In the genomic region with DNA sequence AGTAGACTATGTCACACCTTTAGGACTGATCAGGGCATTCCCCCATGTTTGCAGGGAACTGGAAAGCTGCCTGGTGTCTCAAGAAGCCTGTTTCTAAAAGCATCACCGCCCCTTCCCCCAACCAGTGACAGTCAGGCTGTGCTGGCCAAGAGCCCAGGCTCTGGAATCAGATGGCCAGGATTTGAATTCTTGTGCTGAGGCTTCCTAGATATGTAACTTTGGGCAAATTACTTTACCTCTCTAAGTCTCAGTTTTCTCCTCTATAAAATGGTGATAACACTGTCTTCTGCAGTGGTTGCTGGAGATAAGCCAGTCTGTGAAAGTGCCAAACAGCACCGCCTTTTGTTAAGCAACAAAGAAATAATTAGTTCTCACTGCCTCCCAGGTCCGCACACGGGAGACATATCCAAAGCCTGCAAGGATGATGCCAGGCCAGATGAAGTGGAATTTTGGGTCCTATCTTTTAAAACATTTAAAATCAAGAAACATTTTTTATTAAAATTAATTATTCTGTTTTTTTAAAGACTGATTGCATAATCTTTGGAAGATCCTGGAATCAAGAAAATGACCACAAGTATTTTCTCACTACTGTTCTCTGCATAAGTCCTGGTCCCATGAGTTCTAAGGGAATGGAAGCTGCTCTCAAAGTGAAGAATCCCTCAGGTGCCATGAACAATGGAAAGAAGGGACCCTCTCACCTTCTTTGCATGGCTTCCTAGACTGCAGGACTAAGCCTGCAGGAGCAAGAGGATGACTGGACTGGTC, we compare ENCODE assay signal across 16 cellular contexts. TPM values are rescaled to one million over a fixed set of nuclear protein-coding genes. Genes with fewer than 3 reads are reported as not detected.
DNase-seq lines count a peak whose midpoint lies in the region; ATAC-seq, FAIRE-seq and TF ChIP-seq lines count a peak whose summit lies in the region.
"Had no signal": no experiment of that assay in that cellular context is flagged by ENCODE, and none has a peak within 500 bp of the region (broad histone marks: within the 10 kb centered on the region; RNA-seq: fewer than 3 reads in every experiment).

No MANE protein-coding gene starts in this region.

- no peak overlapping the region for H3K4me3 Mint-ChIP-seq in astrocyte (ENCODE audit: unreplicated experiment)
- H3K4me3 Mint-ChIP-seq: activated naive CD4-positive, alpha-beta T cell treated with anti-CD3 and anti-CD28 coated beads, Interleukin-2, amount 10 ng/mL, durations not matched to agents 7 days and 5 days; CD8-positive, alpha-beta T cell; natural killer cell had no signal

- DNase-seq in G401 (ENCODE audit: low spot score) (peak; percentile 66), astrocyte (ENCODE audit: low read depth) (peak; percentile 50), head of caudate nucleus (peak in 41 of 42 donors; percentile 34 to 86 (median 70)), psoas muscle (peak; percentile 65 to 82), KG1 (lab: John Stamatoyannopoulos, UW) (no peak), DMS153 (lab: John Stamatoyannopoulos, UW) (no peak), NCI-H1436 (lab: John Stamatoyannopoulos, UW) (no peak)
- DNase-seq: activated CD4-positive, alpha-beta T cell treated with anti-CD3 and anti-CD28 coated beads, Interleukin-2, amount 50 U/mL, for 4 hours; activated naive CD4-positive, alpha-beta T cell treated with anti-CD3 and anti-CD28 coated beads, Interleukin-2, amount 10 ng/mL, durations not matched to agents 7 days and 5 days; CD8-positive, alpha-beta T cell; natural killer cell; NCI-H2081; stimulated activated CD4-positive, alpha-beta T cell treated with anti-CD3 and anti-CD28 coated beads, Interleukin-15, amount 100 ng/mL, for 24 hours; T-helper 1 cell had no signal

- no peak overlapping the region for H3K4me3 ChIP-seq in astrocyte (ENCODE audit: insufficient read depth, low read depth, low read length)
- H3K4me3 ChIP-seq in psoas muscle: no peak overlapping the region

- peaks cover 26% of the 10 kb centered on the region for H3K36me3 ChIP-seq in astrocyte (ENCODE audit: insufficient read depth, low read length)
- peaks cover 31 to 96% of the 10 kb centered on the region in 2 donors for H3K36me3 ChIP-seq in psoas muscle (ENCODE audit: insufficient read depth in 1 of 2, low read depth in 1 of 2)

- TF ChIP-seq CTCF in astrocyte (IDR thresholded peaks at IDR 0.05; ENCODE audit: insufficient read depth, low read depth, low read length) (no peak), psoas muscle (IDR thresholded peaks at IDR 0.05) (no peak)

- intact Hi-C loops in head of caudate nucleus (cut with DNase I): no loop called here
- intact Hi-C loops in psoas muscle (cut with DNase I): loop anchor here (5.0 to 10.0 kb wide), 2 partner anchors 48 to 110 kb away; a partner anchor contains a TSS

- FAIRE-seq in astrocyte (lab: Jason Lieb, UNC): peak; percentile 47
- FAIRE-seq: H54 had no signal

- H3K9me3 Mint-ChIP-seq in astrocyte (ENCODE audit: unreplicated experiment): no peaks in the 10 kb centered on the region
- H3K9me3 Mint-ChIP-seq: activated naive CD4-positive, alpha-beta T cell treated with anti-CD3 and anti-CD28 coated beads, Interleukin-2, amount 10 ng/mL, durations not matched to agents 7 days and 5 days; CD8-positive, alpha-beta T cell; natural killer cell had no signal

- peaks cover 6% of the 10 kb centered on the region for H4K20me1 ChIP-seq in astrocyte (ENCODE audit: insufficient read depth, low read length)

- H3K4me2 ChIP-seq in astrocyte (ENCODE audit: low read length): no peak overlapping the region

- peaks cover 11% of the 10 kb centered on the region for H3K4me1 ChIP-seq in astrocyte (ENCODE audit: insufficient read depth, low read length)
- H3K4me1 ChIP-seq in psoas muscle: peaks cover 13% of the 10 kb centered on the region

- H3K9me3 ChIP-seq in astrocyte (ENCODE audit: insufficient read depth, low read depth, low read length): no peaks in the 10 kb centered on the region
- H3K9me3 ChIP-seq in psoas muscle: no peaks in the 10 kb centered on the region

- H3K79me2 ChIP-seq in astrocyte (ENCODE audit: insufficient read depth, low read length): no peaks in the 10 kb centered on the region

- in situ Hi-C loops in G401 (cut with HindIII; ENCODE audit: low sequenced_read_pairs): no loop called here

- no peak overlapping the region for H3K27ac Mint-ChIP-seq in astrocyte (ENCODE audit: unreplicated experiment)
- H3K27ac Mint-ChIP-seq: activated naive CD4-positive, alpha-beta T cell treated with anti-CD3 and anti-CD28 coated beads, Interleukin-2, amount 10 ng/mL, durations not matched to agents 7 days and 5 days; CD8-positive, alpha-beta T cell; natural killer cell had no signal

- no peaks in the 10 kb centered on the region for H3K27me3 ChIP-seq in astrocyte (ENCODE audit: insufficient read depth, low read length)
- no peaks in the 10 kb centered on the region for H3K27me3 ChIP-seq in psoas muscle (ENCODE audit: insufficient read depth in 3 of 3, low read length in 2 of 3)

- H3K36me3 Mint-ChIP-seq in astrocyte (ENCODE audit: low read depth, unreplicated experiment): peaks cover 47% of the 10 kb centered on the region

- peaks cover 10% of the 10 kb centered on the region for H3K4me1 Mint-ChIP-seq in astrocyte (ENCODE audit: low read depth, unreplicated experiment)
- H3K4me1 Mint-ChIP-seq: activated naive CD4-positive, alpha-beta T cell treated with anti-CD3 and anti-CD28 coated beads, Interleukin-2, amount 10 ng/mL, durations not matched to agents 7 days and 5 days had no signal

- no peaks in the 10 kb centered on the region for H3K27me3 Mint-ChIP-seq in astrocyte (ENCODE audit: low read depth, unreplicated experiment)
- H3K27me3 Mint-ChIP-seq: activated naive CD4-positive, alpha-beta T cell treated with anti-CD3 and anti-CD28 coated beads, Interleukin-2, amount 10 ng/mL, durations not matched to agents 7 days and 5 days had no signal

- H3K27ac ChIP-seq in astrocyte (ENCODE audit: low read depth, low read length) (no peak overlapping the region), psoas muscle (no peak overlapping the region)

- ATAC-seq in psoas muscle (peak; percentile 71 to 88 (median 79)), HG02623 (IDR thresholded peaks at IDR 0.05; ENCODE audit: unreplicated experiment) (no peak)
- ATAC-seq: CD8-positive, alpha-beta T cell; natural killer cell had no signal

- H3K9ac ChIP-seq in astrocyte (ENCODE audit: low read length): no peak overlapping the region

- no peak overlapping the region for H2AFZ ChIP-seq in astrocyte (ENCODE audit: low read depth, low read length)

- WGBS in psoas muscle, 3 donors: 36 to 58% (median 40%) methylated on average over 4 of the region's 4 CpGs

RNA-seq across cellular contexts. Expression of a gene that starts 13.9 kb away (rescaled TPM):
- total RNA-seq in G401 (2014; rRNA removed; shearing (Covaris generic)): 4.4 and 7.0 TPM in 2 replicates
- total RNA-seq in astrocyte: 7.1 and 8.4 TPM in 2 replicates
- total RNA-seq in psoas muscle: 10 to 100 TPM in 3 of 4 donors, 1 to 10 TPM in 1; 10.0 to 21.5 (median 16.2) TPM
- 10 to 100 TPM; 11.5 to 35.4 (median 31.7) TPM for polyA plus RNA-seq in psoas muscle

RNA-seq across cellular contexts. Expression of a gene that starts 56.4 kb away (rescaled TPM):
- total RNA-seq in G401 (2014; rRNA removed; shearing (Covaris generic)): 6.6 and 7.7 TPM in 2 replicates
- total RNA-seq in astrocyte: 26.4 and 27.2 TPM in 2 replicates
- total RNA-seq in psoas muscle: 10 to 100 TPM; 13.6 to 18.4 (median 17.9) TPM
- polyA plus RNA-seq in psoas muscle: 10 to 100 TPM; 10.5 to 15.8 (median 11.0) TPM

RNA-seq across cellular contexts. Expression of a gene that starts 56.6 kb away (rescaled TPM):
- total RNA-seq in G401 (2014; rRNA removed; shearing (Covaris generic)): 18.0 and 24.5 TPM in 2 replicates
- total RNA-seq in astrocyte (35.8 and 39.1 TPM in 2 replicates), psoas muscle (1 to 10 TPM; 4.1 to 6.7 (median 4.8) TPM)
- polyA plus RNA-seq in psoas muscle: 10 to 100 TPM in 1 of 3 donors, 1 to 10 TPM in 2; 3.3 to 10.2 (median 9.5) TPM

Comparison
In these comparisons a context has a peak if more than half of its experiments do, and no peak if none do; other contexts are left out.
1. DNase-seq: peak in G401 (single experiment), astrocyte (single experiment), head of caudate nucleus (41 of 42) and psoas muscle (2 of 2); none in KG1 (single experiment), DMS153 (single experiment) and NCI-H1436 (single experiment).